ENCODE assay signal across 16 cellular contexts in the genomic region with DNA sequence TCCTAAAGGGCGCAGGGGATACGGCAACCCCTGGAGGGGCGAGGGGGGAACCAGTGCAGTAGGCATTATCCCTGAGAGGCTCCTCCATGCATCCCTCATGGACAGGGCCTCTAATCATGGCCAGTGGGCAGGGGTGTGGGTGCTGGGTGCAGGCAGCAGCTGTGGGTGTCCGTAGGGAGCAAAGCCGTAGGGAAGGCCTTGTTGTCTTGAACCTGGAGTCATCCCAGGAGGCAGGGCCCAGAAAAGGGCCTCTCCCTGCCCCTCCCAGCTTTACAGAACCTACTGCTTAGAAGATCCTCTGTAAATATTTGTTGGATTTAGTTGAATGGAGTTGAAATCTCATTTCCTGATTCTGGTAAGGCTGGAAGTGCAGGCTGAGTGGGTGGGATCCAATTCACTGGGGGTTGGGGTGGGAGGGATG.
A peak's percentile ranks its signal among the peaks of the same experiment; 100 is the strongest.
DNase-seq lines count a peak whose midpoint lies in the region; ATAC-seq and TF ChIP-seq lines count a peak whose summit lies in the region.
"Had no signal": no experiment of that assay in that cellular context is flagged by ENCODE, and none has a peak within 500 bp of the region (broad histone marks: within the 10 kb centered on the region; RNA-seq: fewer than 3 reads in every experiment).

No MANE protein-coding gene starts in this region.

- H3K36me3 ChIP-seq in spleen: no peaks in the 10 kb centered on the region
- H3K36me3 ChIP-seq: MG63 had no signal

- no peak for TF ChIP-seq CTCF in spleen (IDR thresholded peaks at IDR 0.05 in 8 of 11, conservative IDR thresholded peaks at IDR 0.05 in 3 of 11)

- no peak overlapping the region for H3K4me3 ChIP-seq in spleen
- H3K4me3 ChIP-seq: MG63 had no signal

- H3K27me3 ChIP-seq in spleen (replicated peaks in 1 of 7): no peaks in the 10 kb centered on the region
- H3K27me3 ChIP-seq: MG63 had no signal

- ATAC-seq in esophagus mucosa (peak; percentile 90), GM18517 (IDR thresholded peaks at IDR 0.05; ENCODE audit: unreplicated experiment) (no peak), HG03521 (IDR thresholded peaks at IDR 0.05; ENCODE audit: unreplicated experiment) (no peak)
- ATAC-seq: activated T-helper 17 cell treated with anti-CD3 and anti-CD28 coated beads, Interleukin-2, amount 50 U/mL, for 72 hours; right cardiac atrium; T-cell had no signal

- no peak for TF ChIP-seq POLR2A in spleen (IDR thresholded peaks at IDR 0.05)

- DNase-seq in DMS53 treated with DMSO at 0.1 percent for 48 hours (lab: John Stamatoyannopoulos, UW; ENCODE audit: unreplicated experiment) (peak; percentile 89), NCI-H345 treated with DMSO at 0.1 percent for 48 hours (lab: John Stamatoyannopoulos, UW; ENCODE audit: unreplicated experiment) (peak; percentile 82), spleen (peak; percentile 40), T-helper 9 cell (no peak)
- DNase-seq: anterior cingulate cortex; DMS153; erythroblast; MG63; NCI-H2081 treated with DMSO at 0.1 percent for 48 hours; right cardiac atrium; stimulated activated CD4-positive, alpha-beta T cell treated with anti-CD3 and anti-CD28 coated beads, Interleukin-1b, Interleukin-23, amount 100 ng/mL, for 48 hours had no signal

- peaks cover 0 to 7% (median 0%) of the 10 kb centered on the region in 8 donors for H3K9me3 ChIP-seq in spleen

- no peak overlapping the region for H3K27ac ChIP-seq in spleen

- WGBS in spleen, 5 donors: 76 to 92% (median 82%) methylated on average over 5 of the region's 5 CpGs

- intact Hi-C loops in spleen (cut with DNase I; ENCODE audit: low total_unique reads): no loop called here

- H3K4me1 ChIP-seq in spleen: peaks cover 0 to 10% (median 1%) of the 10 kb centered on the region in 6 donors
